8 cellular contexts compared by ENCODE assay signal in the genomic region with DNA sequence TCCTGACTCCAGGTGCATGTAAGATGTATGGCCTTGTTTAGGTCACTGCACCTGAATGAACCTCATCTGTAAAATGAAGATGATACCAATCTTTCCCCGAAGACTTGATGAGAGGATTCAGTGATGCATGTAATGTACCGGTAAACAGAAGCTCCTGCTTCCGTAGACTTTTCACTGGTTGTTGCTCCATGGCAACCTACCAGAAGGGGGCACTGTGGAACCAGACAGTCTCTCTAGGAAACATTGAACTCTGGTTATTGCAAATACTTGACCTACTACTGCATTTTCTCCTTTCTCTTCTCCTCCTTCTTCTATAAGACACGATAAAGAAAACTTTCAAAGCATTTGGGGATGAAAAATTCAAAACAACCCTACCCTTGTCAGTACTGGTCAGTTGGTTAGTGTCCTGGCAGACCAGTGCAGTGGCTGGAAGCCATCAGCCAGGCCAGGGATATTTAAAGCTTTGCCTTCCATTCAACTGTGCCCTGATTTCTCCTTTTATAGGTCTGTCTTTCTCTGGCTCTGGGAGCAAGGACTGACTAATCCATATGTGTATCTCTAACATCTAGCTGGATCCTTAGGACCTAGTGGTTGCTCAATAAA.
DNase-seq lines count a peak whose midpoint lies in the region; ATAC-seq lines count a peak whose summit lies in the region.

No MANE protein-coding gene starts in this region.

- no peaks in the 10 kb centered on the region for H3K4me1 Mint-ChIP-seq in activated naive CD4-positive, alpha-beta T cell treated with anti-CD3 and anti-CD28 coated beads, Interleukin-2, amount 10 ng/mL, durations not matched to agents 7 days and 5 days
- no peaks in the 10 kb centered on the region for H3K4me1 Mint-ChIP-seq in activated naive CD8-positive, alpha-beta T cell treated with anti-CD3 and anti-CD28 coated beads, Interleukin-2, amount 50 U/mL, for 24 hours

- no peak overlapping the region for H3K27ac Mint-ChIP-seq in activated naive CD4-positive, alpha-beta T cell treated with anti-CD3 and anti-CD28 coated beads, Interleukin-2, amount 10 ng/mL, durations not matched to agents 7 days and 5 days
- no peak overlapping the region for H3K27ac Mint-ChIP-seq in activated naive CD8-positive, alpha-beta T cell treated with anti-CD3 and anti-CD28 coated beads, Interleukin-2, amount 50 U/mL, for 24 hours

- peak; percentile 22 for DNase-seq in activated naive CD4-positive, alpha-beta T cell treated with anti-CD3 and anti-CD28 coated beads, Interleukin-2, amount 10 ng/mL, durations not matched to agents 7 days and 5 days
- DNase-seq in activated naive CD4-positive, alpha-beta T cell treated with Interleukin-2 at 50 U/mL for 16 hours = no peak
- peak; percentile 9 for DNase-seq in LoVo (ENCODE audit: low spot score)
- peak; percentile 6 for DNase-seq in activated naive CD8-positive, alpha-beta T cell treated with anti-CD3 and anti-CD28 coated beads, Interleukin-2, amount 50 U/mL, for 24 hours
- peak; percentile 48 for DNase-seq in kidney glomerular epithelial cell (lab: John Stamatoyannopoulos, UW)

- no peaks in the 10 kb centered on the region for H3K27me3 Mint-ChIP-seq in activated naive CD4-positive, alpha-beta T cell treated with anti-CD3 and anti-CD28 coated beads, Interleukin-2, amount 10 ng/mL, durations not matched to agents 7 days and 5 days
- no peaks in the 10 kb centered on the region for H3K27me3 Mint-ChIP-seq in activated naive CD8-positive, alpha-beta T cell treated with anti-CD3 and anti-CD28 coated beads, Interleukin-2, amount 50 U/mL, for 24 hours

- no peak for ATAC-seq in activated naive CD8-positive, alpha-beta T cell treated with anti-CD3 and anti-CD28 coated beads, Interleukin-2, amount 50 U/mL, for 24 hours
- ATAC-seq in HG03039 (IDR thresholded peaks at IDR 0.05; ENCODE audit: unreplicated experiment) (no peak), GM18520 (IDR thresholded peaks at IDR 0.05; ENCODE audit: unreplicated experiment) (no peak), HG02870 (IDR thresholded peaks at IDR 0.05; ENCODE audit: unreplicated experiment) (no peak)

- CTCF ChIA-PET in activated naive CD4-positive, alpha-beta T cell treated with anti-CD3 and anti-CD28 coated beads, Interleukin-2, amount 10 ng/mL, durations not matched to agents 7 days and 5 days (lab: Charles Lee) = interaction anchor here (0.7 to 1.3 kb wide), 3 partner anchors 10 to 164 kb away, joined by 3 to 6 read pairs (median 3); no protein-coding TSS in a partner anchor

- no peak overlapping the region for H3K4me3 Mint-ChIP-seq in activated naive CD4-positive, alpha-beta T cell treated with anti-CD3 and anti-CD28 coated beads, Interleukin-2, amount 10 ng/mL, durations not matched to agents 7 days and 5 days
- no peak overlapping the region for H3K4me3 Mint-ChIP-seq in activated naive CD8-positive, alpha-beta T cell treated with anti-CD3 and anti-CD28 coated beads, Interleukin-2, amount 50 U/mL, for 24 hours

- peaks cover 5% of the 10 kb centered on the region for H3K9me3 Mint-ChIP-seq in activated naive CD4-positive, alpha-beta T cell treated with anti-CD3 and anti-CD28 coated beads, Interleukin-2, amount 10 ng/mL, durations not matched to agents 7 days and 5 days
- peaks cover 11% of the 10 kb centered on the region for H3K9me3 Mint-ChIP-seq in activated naive CD8-positive, alpha-beta T cell treated with anti-CD3 and anti-CD28 coated beads, Interleukin-2, amount 50 U/mL, for 24 hours

- no peaks in the 10 kb centered on the region for H3K36me3 Mint-ChIP-seq in activated naive CD4-positive, alpha-beta T cell treated with anti-CD3 and anti-CD28 coated beads, Interleukin-2, amount 10 ng/mL, durations not matched to agents 7 days and 5 days
- no peaks in the 10 kb centered on the region for H3K36me3 Mint-ChIP-seq in activated naive CD8-positive, alpha-beta T cell treated with anti-CD3 and anti-CD28 coated beads, Interleukin-2, amount 50 U/mL, for 24 hours (ENCODE audit: low read depth)
